In the genomic region with DNA sequence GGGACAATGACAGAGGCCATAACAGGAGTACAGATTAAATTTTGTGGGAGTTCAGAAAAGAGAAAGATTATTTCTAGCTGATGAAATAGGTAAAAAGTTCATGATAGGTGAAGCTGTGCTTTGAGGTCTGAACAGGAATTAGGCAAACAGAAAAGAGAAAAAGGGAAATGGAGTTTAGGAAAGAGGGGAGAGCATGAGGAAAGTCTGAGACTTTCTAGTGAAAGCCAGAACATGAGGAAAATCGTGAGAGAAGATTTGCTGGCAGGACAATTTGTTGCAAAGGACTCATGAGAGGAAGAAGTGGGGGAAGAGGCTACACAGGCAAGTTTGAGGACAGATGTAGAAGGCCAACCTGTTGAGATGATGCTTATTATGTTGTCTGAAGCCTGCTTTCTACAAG, we compare ENCODE assay signal across 13 cellular contexts. TPM values are rescaled to one million over a fixed set of nuclear protein-coding genes. Genes with fewer than 3 reads are reported as not detected.
"Had no signal": no experiment of that assay in that cellular context is flagged by ENCODE, and none has a peak within 500 bp of the region (broad histone marks: within the 10 kb centered on the region; RNA-seq: fewer than 3 reads in every experiment).

No MANE protein-coding gene starts in this region.

- H3K9ac ChIP-seq: SK-N-SH had no signal

- H3K9me3 Mint-ChIP-seq: T-cell had no signal

- H3K27ac Mint-ChIP-seq: T-cell; T-helper 1 cell treated with Interleukin-12 subunit alpha and Interleukin-12 subunit beta and Interleukin-4 antibody, amounts not matched to agents 30 μg/mL and 1 μg/mL, for 36 hours had no signal

- DNase-seq: KBM-7; MV-4-11; NCI-H1048; NCI-H226; NK-92 treated with Interleukin-12 subunit alpha and Interleukin-12 subunit beta, amount 100 ng/mL, for 24 hours; PC-3; SW 1271; T-cell had no signal

- ATAC-seq: Panc1, PC-3, T-cell had no signal

- H3K9me3 ChIP-seq: SK-N-SH had no signal

- H3K4me1 Mint-ChIP-seq: T-cell had no signal

- H3K4me2 ChIP-seq: SK-N-SH had no signal

- H3K27ac ChIP-seq: RWPE1 had no signal

- H3K4me3 Mint-ChIP-seq: T-cell; T-helper 1 cell treated with Interleukin-12 subunit alpha and Interleukin-12 subunit beta and Interleukin-4 antibody, amounts not matched to agents 30 μg/mL and 1 μg/mL, for 36 hours had no signal

RNA-seq across cellular contexts. Expression of gene CHN1, which starts 6.3 kb away (rescaled TPM):
- total RNA-seq: HT-29 had no signal
